In the genomic region with DNA sequence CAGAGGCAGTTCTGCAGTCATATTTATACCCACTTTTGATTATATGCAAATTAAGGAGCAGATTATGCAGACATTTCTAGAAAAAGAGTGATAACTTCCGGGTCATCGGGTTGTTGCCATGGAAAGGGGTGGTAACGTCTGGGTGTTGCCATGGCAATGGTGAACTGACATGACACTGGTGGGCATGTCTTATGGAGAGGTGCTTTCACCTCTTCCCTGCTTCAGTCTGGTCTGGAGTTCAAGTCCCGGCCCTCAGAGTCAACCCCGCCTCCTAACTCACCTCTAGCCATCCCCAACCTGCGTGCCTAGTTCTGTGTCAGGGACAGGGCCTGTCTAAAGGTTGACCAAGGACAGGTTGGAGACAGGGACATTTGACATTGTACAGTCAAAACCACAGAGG, we compare ENCODE assay signal across 29 cellular contexts.
DNase-seq lines count a peak whose midpoint lies in the region; ATAC-seq, FAIRE-seq and TF ChIP-seq lines count a peak whose summit lies in the region.
"Had no signal": no experiment of that assay in that cellular context is flagged by ENCODE, and none has a peak within 500 bp of the region (broad histone marks: within the 10 kb centered on the region; RNA-seq: fewer than 3 reads in every experiment).

No MANE protein-coding gene starts in this region.

- no peak for FAIRE-seq in HepG2 (lab: Jason Lieb, UNC)
- FAIRE-seq: astrocyte, islet of Langerhans had no signal

- no peaks in the 10 kb centered on the region for H3K27me3 ChIP-seq in HepG2 (ENCODE audit: control insufficient read depth in 1 of 2, insufficient read depth in 2 of 2, low read length in 2 of 2)
- H3K27me3 ChIP-seq in right lobe of liver, result no peaks in the 10 kb centered on the region
- no peaks in the 10 kb centered on the region for H3K27me3 ChIP-seq in Panc1 (ENCODE audit: control insufficient read depth, insufficient read depth, low read length)
- H3K27me3 ChIP-seq: cardiac muscle cell, tibial nerve had no signal

- H3K4me1 ChIP-seq in HepG2 (ENCODE audit: insufficient read depth, low read length) (no peaks in the 10 kb centered on the region), right lobe of liver (no peaks in the 10 kb centered on the region), Panc1 (ENCODE audit: control insufficient read depth, insufficient read depth, low read length) (peaks cover 20% of the 10 kb centered on the region)
- H3K4me1 ChIP-seq: prostate gland, sigmoid colon, tibial nerve had no signal

- H3K36me3 ChIP-seq in HepG2 (replicated peaks in 1 of 2; ENCODE audit: control insufficient read depth in 1 of 2, insufficient read depth in 2 of 2, low read length in 2 of 2), result no peaks in the 10 kb centered on the region
- no peaks in the 10 kb centered on the region for H3K36me3 ChIP-seq in right lobe of liver
- no peaks in the 10 kb centered on the region for H3K36me3 ChIP-seq in Panc1 (ENCODE audit: control insufficient read depth, insufficient read depth, low read length)
- H3K36me3 ChIP-seq: cardiac muscle cell, prostate gland, sigmoid colon, tibial nerve had no signal

- no peak overlapping the region for H3K4me2 ChIP-seq in HepG2 (ENCODE audit: low read depth, low read length)

- TF ChIP-seq CTCF in HepG2 (CRISPR knock-in tag; IDR thresholded peaks at IDR 0.05) (no peak), right lobe of liver (IDR thresholded peaks at IDR 0.05) (no peak), Panc1 (IDR thresholded peaks at IDR 0.05) (no peak), chondrocyte (IDR thresholded peaks at IDR 0.05) (no peak), GM10248 (IDR thresholded peaks at IDR 0.05; ENCODE audit: control extremely low read depth, extremely low read depth, low read depth, missing control alignments) (no peak)

- CTCF ChIA-PET in HepG2 (lab: Yijun Ruan, JAX; ENCODE audit: low intra/inter-chr PET ratio, low total read pairs) (no interaction called here), Panc1 (lab: Charles Lee) (interaction anchor here (0.6 kb wide), 1 partner anchor 15 kb away, joined by 3 read pairs; no protein-coding TSS in a partner anchor), GM10248 (lab: Yijun Ruan, JAX) (interaction anchor here (0.8 kb wide), 1 partner anchor 187 kb away, joined by 3 read pairs; no protein-coding TSS in a partner anchor)

- no peaks in the 10 kb centered on the region for H3K36me3 Mint-ChIP-seq in chondrocyte (ENCODE audit: low read depth)
- H3K36me3 Mint-ChIP-seq: activated CD4-positive, alpha-beta memory T cell treated with anti-CD3 and anti-CD28 coated beads for 36 hours; CD8-positive, alpha-beta memory T cell; mesothelial cell of epicardium had no signal

- no peak overlapping the region for H2AFZ ChIP-seq in HepG2 (ENCODE audit: low read length)

- no peaks in the 10 kb centered on the region for H3K9me3 Mint-ChIP-seq in chondrocyte (ENCODE audit: low read depth)
- H3K9me3 Mint-ChIP-seq: activated CD4-positive, alpha-beta memory T cell treated with anti-CD3 and anti-CD28 coated beads for 36 hours; activated naive CD8-positive, alpha-beta T cell treated with anti-CD3 and anti-CD28 coated beads, Interleukin-2, amount 50 U/mL, for 24 hours; activated T-cell treated with anti-CD3 and anti-CD28 coated beads, Interleukin-2, amount 50 U/mL, for 72 hours; CD8-positive, alpha-beta memory T cell had no signal

- H3K9me3 ChIP-seq in HepG2 (ENCODE audit: low read length) (no peaks in the 10 kb centered on the region), right lobe of liver (no peaks in the 10 kb centered on the region), Panc1 (ENCODE audit: control insufficient read depth, insufficient read depth, low read depth, low read length) (no peaks in the 10 kb centered on the region)
- H3K9me3 ChIP-seq: prostate gland, sigmoid colon, tibial nerve had no signal

- H3K27ac Mint-ChIP-seq in chondrocyte (ENCODE audit: unreplicated experiment), result no peak overlapping the region
- H3K27ac Mint-ChIP-seq: activated CD4-positive, alpha-beta memory T cell treated with anti-CD3 and anti-CD28 coated beads for 36 hours; activated naive CD8-positive, alpha-beta T cell treated with anti-CD3 and anti-CD28 coated beads, Interleukin-2, amount 50 U/mL, for 24 hours; activated T-cell treated with anti-CD3 and anti-CD28 coated beads, Interleukin-2, amount 50 U/mL, for 72 hours; CD8-positive, alpha-beta memory T cell; mesothelial cell of epicardium had no signal

- intact Hi-C loops in HepG2 (cut with micrococcal nuclease; ENCODE audit: unreplicated experiment) (no loop called here), right lobe of liver (cut with DNase I) (no loop called here), Panc1 (cut with micrococcal nuclease; ENCODE audit: unreplicated experiment) (no loop called here)

- DNase-seq in HepG2 (ENCODE audit: low spot score), result no peak
- DNase-seq in right lobe of liver, result no peak
- DNase-seq in Panc1 (ENCODE audit: low read depth, low spot score), result no peak
- DNase-seq in islet precursor cell, result peak; percentile 57
- no peak for DNase-seq in chondrocyte (ENCODE audit: low spot score)
- no peak for DNase-seq in AML-193 (lab: John Stamatoyannopoulos, UW)
- no peak for DNase-seq in GM10248 (ENCODE audit: extremely low spot score)
- DNase-seq: activated CD4-positive, alpha-beta T cell treated with anti-CD3 and anti-CD28 coated beads for 1 hour; activated naive CD8-positive, alpha-beta T cell treated with anti-CD3 and anti-CD28 coated beads, Interleukin-2, amount 50 U/mL, for 24 hours; activated T-cell treated with anti-CD3 and anti-CD28 coated beads, Interleukin-2, amount 50 U/mL, for 72 hours; CD8-positive, alpha-beta memory T cell; effector CD8-positive, alpha-beta T cell; glutamatergic neuron; left ventricle myocardium superior; NCI-H146; NCI-H2107; NCI-H510A; sigmoid colon; stimulated activated CD4-positive, alpha-beta T cell treated with anti-CD3 and anti-CD28 coated beads, Interleukin-12 subunit alpha, Interleukin-12 subunit beta, amount 100 ng/mL, for 4 hours; stimulated activated CD4-positive, alpha-beta T cell treated with anti-CD3 and anti-CD28 coated beads, Interleukin-4, amount 100 ng/mL, for 24 hours had no signal

- in situ Hi-C loops in HepG2 (cut with HindIII; ENCODE audit: extremely low pct_ligation_motif_present, low pct_unique_long_range_greater_than_20kb), result no loop called here
- in situ Hi-C loops in Panc1 (cut with HindIII; ENCODE audit: low pct_unique_long_range_greater_than_20kb, low sequenced_read_pairs), result no loop called here

- no peaks in the 10 kb centered on the region for H3K4me1 Mint-ChIP-seq in chondrocyte (ENCODE audit: low read depth)
- H3K4me1 Mint-ChIP-seq: activated naive CD8-positive, alpha-beta T cell treated with anti-CD3 and anti-CD28 coated beads, Interleukin-2, amount 50 U/mL, for 24 hours; CD8-positive, alpha-beta memory T cell had no signal

- H4K20me1 ChIP-seq in HepG2 (ENCODE audit: insufficient read depth, low read length), result no peaks in the 10 kb centered on the region

- TF ChIP-seq RAD21 in HepG2 (CRISPR knock-in tag; IDR thresholded peaks at IDR 0.05), result no peak

- H3K9ac ChIP-seq in HepG2 (ENCODE audit: insufficient read depth, low read depth, low read length), result no peak overlapping the region

- WGBS in HepG2 (ENCODE audit: low lambda C conversion rate), result 19% methylated on average over 3 of the region's 6 CpGs
- WGBS in right lobe of liver (ENCODE audit: insufficient coverage, low coverage, low lambda C conversion rate, missing lambda C conversion rate), result 75% methylated on average over 5 of the region's 6 CpGs

- peaks cover 5% of the 10 kb centered on the region for H3K27me3 Mint-ChIP-seq in chondrocyte (ENCODE audit: low read depth)
- H3K27me3 Mint-ChIP-seq: activated CD4-positive, alpha-beta memory T cell treated with anti-CD3 and anti-CD28 coated beads for 36 hours had no signal

- ATAC-seq in HepG2, result no peak
- no peak for ATAC-seq in right lobe of liver
- ATAC-seq in Panc1, result no peak
- no peak for ATAC-seq in HG03095 (IDR thresholded peaks at IDR 0.05; ENCODE audit: unreplicated experiment)
- ATAC-seq: activated naive CD8-positive, alpha-beta T cell treated with anti-CD3 and anti-CD28 coated beads, Interleukin-2, amount 50 U/mL, for 24 hours; activated T-cell treated with anti-CD3 and anti-CD28 coated beads, Interleukin-2, amount 50 U/mL, for 72 hours; left ventricle myocardium superior had no signal

- BruUV-seq in HepG2 (replicated peaks; lab: Mats Ljungman, UMichigan), result no TSS peak
- no TSS peak for BruUV-seq in Panc1 (replicated peaks; lab: Mats Ljungman, UMichigan)

- H3K79me2 ChIP-seq in HepG2 (ENCODE audit: insufficient read depth, low read length), result no peaks in the 10 kb centered on the region

- TF ChIP-seq EP300 in HepG2 (IDR thresholded peaks at IDR 0.05; ENCODE audit: low read depth in 2 of 2, low read length in 2 of 2) (no peak), HepG2 (CRISPR knock-in tag; IDR thresholded peaks at IDR 0.05; ENCODE audit: borderline replicate concordance) (no peak)

- TF ChIP-seq POLR2A in HepG2 (IDR thresholded peaks at IDR 0.05; ENCODE audit: insufficient read depth in 1 of 2, low read depth in 2 of 2, low read length in 2 of 2) (no peak), right lobe of liver (IDR thresholded peaks at IDR 0.05) (no peak)

- H3K27ac ChIP-seq in HepG2 (ENCODE audit: extremely low read length, insufficient read depth, low read length) (no peak overlapping the region), right lobe of liver (no peak overlapping the region), Panc1 (ENCODE audit: low read length) (peak overlapping the region; percentile 24)
- H3K27ac ChIP-seq: cardiac muscle cell, coronary artery, prostate gland, sigmoid colon, tibial nerve had no signal

- H3K4me3 ChIP-seq in HepG2 (replicated peaks in 1 of 3; ENCODE audit: insufficient read depth in 1 of 3, low read depth in 2 of 3, low read length in 3 of 3), result no peak overlapping the region
- no peak overlapping the region for H3K4me3 ChIP-seq in right lobe of liver
- no peak overlapping the region for H3K4me3 ChIP-seq in Panc1 (ENCODE audit: low read depth in 2 of 2, low read length in 2 of 2)
- H3K4me3 ChIP-seq: cardiac muscle cell, coronary artery, prostate gland, sigmoid colon, tibial nerve had no signal

- H3K4me3 Mint-ChIP-seq in chondrocyte (ENCODE audit: unreplicated experiment), result no peak overlapping the region
- H3K4me3 Mint-ChIP-seq: activated CD4-positive, alpha-beta memory T cell treated with anti-CD3 and anti-CD28 coated beads for 36 hours; activated naive CD8-positive, alpha-beta T cell treated with anti-CD3 and anti-CD28 coated beads, Interleukin-2, amount 50 U/mL, for 24 hours; activated T-cell treated with anti-CD3 and anti-CD28 coated beads, Interleukin-2, amount 50 U/mL, for 72 hours; CD8-positive, alpha-beta memory T cell; mesothelial cell of epicardium had no signal

- POLR2A ChIA-PET in HepG2 (lab: Yijun Ruan, JAX) (no interaction called here), Panc1 (lab: Charles Lee) (no interaction called here), GM10248 (lab: Yijun Ruan, JAX) (no interaction called here)

TF ChIP-seq in HepG2, 621 proteins besides CTCF, POLR2A, EP300 and RAD21 (continues in another document):
- TF ChIP-seq GTF2F1 (IDR thresholded peaks at IDR 0.05; ENCODE audit: low read length) (no peak), ZNF510 (CRISPR knock-in tag; IDR thresholded peaks at IDR 0.05; ENCODE audit: low read depth) (no peak), NR2C2 (CRISPR knock-in tag; IDR thresholded peaks at IDR 0.05; ENCODE audit: borderline replicate concordance) (peak; percentile 60; the same call in 1 of the 2 replicates), RFX1 (IDR thresholded peaks at IDR 0.05) (peak; percentile 45; the same call in 1 of the 2 replicates), MXD4 (CRISPR knock-in tag; IDR thresholded peaks at IDR 0.05) (no peak)
